Comparison of ENCODE assay signal across 8 cellular contexts in the genomic region with DNA sequence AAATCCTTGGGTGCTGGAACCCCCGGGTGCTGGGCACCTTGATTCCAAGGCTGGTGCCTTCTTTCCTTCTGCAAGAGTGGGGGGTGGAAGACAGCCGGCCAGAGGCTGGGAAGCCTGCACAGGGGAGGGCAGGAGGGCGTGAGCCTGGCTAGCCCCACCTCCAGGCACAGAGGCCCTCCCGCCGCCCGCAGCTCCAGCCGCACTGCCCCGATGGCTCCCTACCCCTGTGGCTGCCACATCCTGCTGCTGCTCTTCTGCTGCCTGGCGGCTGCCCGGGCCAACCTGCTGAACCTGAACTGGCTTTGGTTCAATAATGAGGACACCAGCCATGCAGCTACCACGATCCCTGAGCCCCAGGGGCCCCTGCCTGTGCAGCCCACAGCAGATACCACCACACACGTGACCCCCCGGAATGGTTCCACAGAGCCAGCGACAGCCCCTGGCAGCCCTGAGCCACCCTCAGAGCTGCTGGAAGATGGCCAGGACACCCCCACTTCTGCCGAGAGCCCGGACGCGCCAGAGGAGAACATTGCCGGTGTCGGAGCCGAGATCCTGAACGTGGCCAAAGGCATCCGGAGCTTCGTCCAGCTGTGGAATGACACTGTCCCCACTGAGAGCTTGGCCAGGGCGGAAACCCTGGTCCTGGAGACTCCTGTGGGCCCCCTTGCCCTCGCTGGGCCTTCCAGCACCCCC. TPM values are rescaled to one million over a fixed set of nuclear protein-coding genes. Genes with fewer than 3 reads are reported as not detected.
DNase-seq lines count a peak whose midpoint lies in the region; ATAC-seq and TF ChIP-seq lines count a peak whose summit lies in the region.

No MANE protein-coding gene starts in this region.

- H3K27me3 ChIP-seq in DND-41 (ENCODE audit: insufficient read depth, low read length, poor library complexity) (no peaks in the 10 kb centered on the region), psoas muscle (ENCODE audit: insufficient read depth in 3 of 3, low read length in 2 of 3) (peaks cover 0 to 42% (median 2%) of the 10 kb centered on the region in 3 donors)

- no peak overlapping the region for H3K9ac ChIP-seq in DND-41 (ENCODE audit: low read depth, low read length)

- H3K4me1 ChIP-seq in DND-41 (ENCODE audit: insufficient read depth, low read length) (no peaks in the 10 kb centered on the region), psoas muscle (no peaks in the 10 kb centered on the region)

- H3K27ac ChIP-seq in DND-41 (ENCODE audit: low read length): no peak overlapping the region
- no peak overlapping the region for H3K27ac ChIP-seq in psoas muscle

- H3K36me3 ChIP-seq in DND-41 (ENCODE audit: insufficient read depth, low read length) (no peaks in the 10 kb centered on the region), psoas muscle (ENCODE audit: insufficient read depth in 1 of 2, low read depth in 1 of 2) (no peaks in the 10 kb centered on the region)

- no peak overlapping the region for H3K4me2 ChIP-seq in DND-41 (ENCODE audit: insufficient read depth, low read length)

- peak; percentile 44; the same call in 1 of the 3 replicates for ATAC-seq in DND-41 (ENCODE audit: insufficient read depth, low read depth)
- ATAC-seq in psoas muscle: peak; percentile 33 to 69 (median 42)
- no peak for ATAC-seq in HG02840 (IDR thresholded peaks at IDR 0.05; ENCODE audit: low FRiP score, unreplicated experiment)
- no peak for ATAC-seq in HG03025 (IDR thresholded peaks at IDR 0.05; ENCODE audit: low FRiP score, unreplicated experiment)

- WGBS in psoas muscle, 3 donors: 28 to 40% (median 33%) methylated on average over 25 to 26 of the region's 26 CpGs

- intact Hi-C loops in psoas muscle (cut with DNase I): no loop called here

- H3K9me3 ChIP-seq in DND-41 (ENCODE audit: insufficient read depth, low read length, severe bottlenecking) (no peaks in the 10 kb centered on the region), psoas muscle (no peaks in the 10 kb centered on the region)

- TF ChIP-seq CTCF in DND-41 (IDR thresholded peaks at IDR 0.05; ENCODE audit: borderline replicate concordance, extremely low read depth, low read length, poor library complexity, severe bottlenecking): no peak
- no peak for TF ChIP-seq CTCF in psoas muscle (IDR thresholded peaks at IDR 0.05)

- H4K20me1 ChIP-seq in DND-41 (ENCODE audit: insufficient read depth, low read length): no peaks in the 10 kb centered on the region; the same call in 1 of the 2 replicates

- no peaks in the 10 kb centered on the region for H3K79me2 ChIP-seq in DND-41 (ENCODE audit: insufficient read depth, low read length)

- DNase-seq in DND-41 (no peak), RPMI8226 (peak; percentile 87), fibroblast of peridontal ligament (ENCODE audit: extremely low read depth) (peak; percentile 11), psoas muscle (peak; percentile 32 to 64), NCI-H1694 treated with DMSO at 0.1 percent for 48 hours (lab: John Stamatoyannopoulos, UW) (no peak), mesenteric fat pad (ENCODE audit: low spot score) (no peak)

- no peak overlapping the region for H2AFZ ChIP-seq in DND-41 (ENCODE audit: low read depth, low read length)

- H3K4me3 ChIP-seq in DND-41 (ENCODE audit: low read depth in 1 of 2, low read length in 2 of 2): no peak overlapping the region
- H3K4me3 ChIP-seq in psoas muscle: peak overlapping the region; percentile 43

RNA-seq across cellular contexts. Expression of a gene that starts 50.5 kb away (rescaled TPM):
- 10 to 100 TPM; 11.6 to 21.1 (median 15.1) TPM for total RNA-seq in psoas muscle
- polyA plus RNA-seq in psoas muscle: 10 to 100 TPM in 2 of 3 donors, 1 to 10 TPM in 1; 4.8 to 25.3 (median 11.3) TPM
- 79.8 TPM for total RNA-seq in mesenteric fat pad

Comparison
In these comparisons a context has a peak if more than half of its experiments do, and no peak if none do; other contexts are left out.
1. ATAC-seq: peak in DND-41 (single experiment) and psoas muscle (4 of 4); none in HG02840 (single experiment) and HG03025 (single experiment).
2. DNase-seq: peak in RPMI8226 (single experiment), fibroblast of peridontal ligament (single experiment) and psoas muscle (2 of 2); none in DND-41 (single experiment), NCI-H1694 treated with DMSO at 0.1 percent for 48 hours (single experiment) and mesenteric fat pad (single experiment).